8 cellular contexts compared by ENCODE assay signal in genomic region chr12:53295891-53296219, GRCh38. TPM values are rescaled to one million over a fixed set of nuclear protein-coding genes. Genes with fewer than 3 reads are reported as not detected.
DNase-seq lines count a peak whose midpoint lies in the region; ATAC-seq and TF ChIP-seq lines count a peak whose summit lies in the region.

No MANE protein-coding gene starts in this region.

- H2BK120ac ChIP-seq in neuronal stem cell (ENCODE audit: low read depth, low read length): no peak overlapping the region

- H3K27ac ChIP-seq in CD4-positive, CD25-positive, alpha-beta regulatory T cell (ENCODE audit: insufficient read depth, low read length, poor library complexity, severe bottlenecking): peak overlapping the region; percentile 80
- peak overlapping the region; percentile 83 to 88 (median 87) for H3K27ac ChIP-seq in Peyer's patch
- no peak overlapping the region for H3K27ac ChIP-seq in neuronal stem cell (replicated peaks; ENCODE audit: low read length)

- TF ChIP-seq POLR2A in Peyer's patch (IDR thresholded peaks at IDR 0.05): no peak

- no peak overlapping the region for H3K23ac ChIP-seq in neuronal stem cell (ENCODE audit: low read depth, low read length, poor library complexity)

- H3K9me3 ChIP-seq in CD4-positive, CD25-positive, alpha-beta regulatory T cell (ENCODE audit: control insufficient read depth in 2 of 2, low read length in 2 of 2): no peaks in the 10 kb centered on the region
- H3K9me3 ChIP-seq in Peyer's patch: no peaks in the 10 kb centered on the region
- H3K9me3 ChIP-seq in neuronal stem cell (replicated peaks in 1 of 2; ENCODE audit: control insufficient read depth in 2 of 2, insufficient read depth in 1 of 2, low read depth in 1 of 2, low read length in 2 of 2): no peaks in the 10 kb centered on the region

- H3K4ac ChIP-seq in neuronal stem cell (ENCODE audit: low read length): no peak overlapping the region

- H4K91ac ChIP-seq in neuronal stem cell (ENCODE audit: low read depth, low read length, poor library complexity): no peak overlapping the region

- H2BK12ac ChIP-seq in neuronal stem cell (ENCODE audit: low read length): no peak overlapping the region

- H3K9ac ChIP-seq in neuronal stem cell (ENCODE audit: low read depth, low read length, poor library complexity): peak overlapping the region; percentile 91

- H3K4me1 Mint-ChIP-seq in CD4-positive, CD25-positive, alpha-beta regulatory T cell: peaks cover 5 to 58% (median 33%) of the 10 kb centered on the region in 4 donors

- peak overlapping the region; percentile 85 for H3K4me3 ChIP-seq in CD4-positive, CD25-positive, alpha-beta regulatory T cell (ENCODE audit: low read depth, low read length)
- H3K4me3 ChIP-seq in Peyer's patch: peak overlapping the region; percentile 72 to 95 (median 86)
- H3K4me3 ChIP-seq in epithelial cell of esophagus (ENCODE audit: low read length): peak overlapping the region; percentile 100
- H3K4me3 ChIP-seq in neuronal stem cell (ENCODE audit: low read length in 2 of 2): peak overlapping the region; percentile 66 to 87

- WGBS in neuronal stem cell (ENCODE audit: extremely low coverage in 2 of 2, insufficient read length in 2 of 2, insufficient replicate concordance in 1 of 2), 2 donors: no CpG with 5 or more reads among the region's 12 CpGs

- peak overlapping the region; percentile 90 for H3K18ac ChIP-seq in neuronal stem cell (ENCODE audit: low read length)

- peaks cover 15% of the 10 kb centered on the region for H3K36me3 Mint-ChIP-seq in CD4-positive, CD25-positive, alpha-beta regulatory T cell

- TF ChIP-seq CTCF in Peyer's patch (IDR thresholded peaks at IDR 0.05): no peak
- TF ChIP-seq CTCF in epithelial cell of esophagus (IDR thresholded peaks at IDR 0.05; ENCODE audit: insufficient read depth, low read depth, low read length, missing control alignments): no peak
- no peak for TF ChIP-seq CTCF in GM20000 (IDR thresholded peaks at IDR 0.05; ENCODE audit: extremely low read depth, missing control alignments)

- peak overlapping the region; percentile 99 to 100 (median 99) for H3K27ac Mint-ChIP-seq in CD4-positive, CD25-positive, alpha-beta regulatory T cell

- H3K9me3 Mint-ChIP-seq in CD4-positive, CD25-positive, alpha-beta regulatory T cell: peaks cover 0 to 2% (median 0%) of the 10 kb centered on the region in 7 donors

- H3K4me2 ChIP-seq in neuronal stem cell (ENCODE audit: insufficient read depth, low read length, poor library complexity, severe bottlenecking): peak overlapping the region; percentile 54

- H2AK5ac ChIP-seq in neuronal stem cell (ENCODE audit: low read depth, low read length): peak overlapping the region; percentile 9

- no peak overlapping the region for H2BK15ac ChIP-seq in neuronal stem cell (ENCODE audit: low read length)

- no peak for ATAC-seq in CD4-positive, CD25-positive, alpha-beta regulatory T cell (ENCODE audit: low read depth in 2 of 2)
- ATAC-seq in GM21786 (IDR thresholded peaks at IDR 0.05; ENCODE audit: unreplicated experiment) (no peak), GM19328 (IDR thresholded peaks at IDR 0.05; ENCODE audit: unreplicated experiment) (no peak)

- H3K27me3 Mint-ChIP-seq in CD4-positive, CD25-positive, alpha-beta regulatory T cell: no peaks in the 10 kb centered on the region

- no peak overlapping the region for H2BK5ac ChIP-seq in neuronal stem cell (ENCODE audit: low read length)

- H3K27me3 ChIP-seq in CD4-positive, CD25-positive, alpha-beta regulatory T cell (ENCODE audit: control insufficient read depth, insufficient read depth, low read length): no peaks in the 10 kb centered on the region
- H3K27me3 ChIP-seq in Peyer's patch (no peaks in the 10 kb centered on the region), neuronal stem cell (ENCODE audit: control insufficient read depth in 3 of 3, insufficient read depth in 3 of 3, low read depth in 1 of 3, low read length in 3 of 3) (no peaks in the 10 kb centered on the region)

- no peak overlapping the region for H3K14ac ChIP-seq in neuronal stem cell (ENCODE audit: low read length)

- peaks cover 13% of the 10 kb centered on the region for H3K36me3 ChIP-seq in CD4-positive, CD25-positive, alpha-beta regulatory T cell (ENCODE audit: control insufficient read depth, insufficient read depth, low read length)
- peaks cover 0 to 10% (median 0%) of the 10 kb centered on the region in 3 donors for H3K36me3 ChIP-seq in Peyer's patch
- H3K36me3 ChIP-seq in neuronal stem cell (replicated peaks in 1 of 2; ENCODE audit: control insufficient read depth in 2 of 2, insufficient read depth in 2 of 2, low read length in 2 of 2): peaks cover 29 to 63% of the 10 kb centered on the region in 2 donors

- no peak overlapping the region for H4K8ac ChIP-seq in neuronal stem cell (ENCODE audit: low read depth, low read length)

- H3K79me1 ChIP-seq in neuronal stem cell (ENCODE audit: low read depth, low read length): peaks cover 7% of the 10 kb centered on the region

- H2AFZ ChIP-seq in neuronal stem cell (ENCODE audit: low read length): peak overlapping the region; percentile 87

- no peak for DNase-seq in CD4-positive, CD25-positive, alpha-beta regulatory T cell
- DNase-seq in Peyer's patch (no peak), epithelial cell of esophagus (ENCODE audit: low read depth) (no peak), neuronal stem cell (ENCODE audit: low spot score) (no peak), COLO829 (ENCODE audit: low spot score) (no peak), GM20000 (ENCODE audit: low spot score) (no peak)

- peak overlapping the region; percentile 96 to 100 (median 100) for H3K4me3 Mint-ChIP-seq in CD4-positive, CD25-positive, alpha-beta regulatory T cell

- H3K4me1 ChIP-seq in CD4-positive, CD25-positive, alpha-beta regulatory T cell (ENCODE audit: control insufficient read depth, insufficient read depth, low read length, poor library complexity, severe bottlenecking): peaks cover 35% of the 10 kb centered on the region
- H3K4me1 ChIP-seq in Peyer's patch: peaks cover 0 to 37% (median 17%) of the 10 kb centered on the region in 4 donors
- H3K4me1 ChIP-seq in neuronal stem cell (ENCODE audit: control insufficient read depth in 2 of 2, insufficient read depth in 1 of 2, low read depth in 1 of 2, low read length in 2 of 2): peaks cover 8 to 11% of the 10 kb centered on the region in 2 donors

RNA-seq across cellular contexts. Expression of gene PFDN5, which starts 0.5 kb away (rescaled TPM):
- total RNA-seq in CD4-positive, CD25-positive, alpha-beta regulatory T cell: 506 TPM
- polyA plus RNA-seq in CD4-positive, CD25-positive, alpha-beta regulatory T cell: 1,000 to 10,000 TPM; 1,352 to 1,800 (median 1,601) TPM
- total RNA-seq in Peyer's patch: 100 to 1,000 TPM; 223 to 578 (median 263) TPM
- polyA plus RNA-seq in neuronal stem cell (2013, experiment 1 of 2): 482 TPM
- 474 TPM for polyA plus RNA-seq in neuronal stem cell (2013, experiment 2 of 2)

RNA-seq across cellular contexts. Expression of gene MYG1, which starts 3.6 kb away (rescaled TPM):
- 33.9 TPM for total RNA-seq in CD4-positive, CD25-positive, alpha-beta regulatory T cell
- 10 to 100 TPM; 85.0 to 98.1 (median 94.4) TPM for polyA plus RNA-seq in CD4-positive, CD25-positive, alpha-beta regulatory T cell
- 10 to 100 TPM; 18.4 to 25.6 (median 24.8) TPM for total RNA-seq in Peyer's patch
- 74.0 TPM for polyA plus RNA-seq in neuronal stem cell (2013, experiment 1 of 2)
- polyA plus RNA-seq in neuronal stem cell (2013, experiment 2 of 2): 71.1 TPM

RNA-seq across cellular contexts. Expression of gene AAAS, which starts 25.6 kb away (rescaled TPM):
- total RNA-seq in CD4-positive, CD25-positive, alpha-beta regulatory T cell: 36.8 TPM
- polyA plus RNA-seq in CD4-positive, CD25-positive, alpha-beta regulatory T cell: 10 to 100 TPM; 34.0 to 45.9 (median 37.8) TPM
- 100 to 1,000 TPM in 1 of 4 donors, 10 to 100 TPM in 3; 36.4 to 143 (median 51.1) TPM for total RNA-seq in Peyer's patch
- 66.1 TPM for polyA plus RNA-seq in neuronal stem cell (2013, experiment 1 of 2)
- 65.0 TPM for polyA plus RNA-seq in neuronal stem cell (2013, experiment 2 of 2)

RNA-seq across cellular contexts. Expression of gene ESPL1, which starts 27.8 kb away (rescaled TPM):
- total RNA-seq in CD4-positive, CD25-positive, alpha-beta regulatory T cell: 2.7 TPM
- under 1 TPM in 3 of 4 donors, not detected in 1; 0.05 to 0.24 (median 0.11) TPM for polyA plus RNA-seq in CD4-positive, CD25-positive, alpha-beta regulatory T cell
- total RNA-seq in Peyer's patch: 100 to 1,000 TPM in 1 of 4 donors, 10 to 100 TPM in 3; 47.0 to 108 (median 87.0) TPM
- 14.2 TPM for polyA plus RNA-seq in neuronal stem cell (2013, experiment 1 of 2)
- polyA plus RNA-seq in neuronal stem cell (2013, experiment 2 of 2): 14.1 TPM

RNA-seq across cellular contexts. Expression of gene SP7, which starts 40.3 kb away (rescaled TPM):
- total RNA-seq in CD4-positive, CD25-positive, alpha-beta regulatory T cell: not detected
- under 1 TPM in 1 of 4 donors, not detected in 3; 0.07 TPM for polyA plus RNA-seq in CD4-positive, CD25-positive, alpha-beta regulatory T cell
- total RNA-seq in Peyer's patch: not detected
- 0.22 TPM for polyA plus RNA-seq in neuronal stem cell (2013, experiment 1 of 2)
- polyA plus RNA-seq in neuronal stem cell (2013, experiment 2 of 2): 0.35 TPM
